ENCODE assay signal across 18 cellular contexts in the genomic region with DNA sequence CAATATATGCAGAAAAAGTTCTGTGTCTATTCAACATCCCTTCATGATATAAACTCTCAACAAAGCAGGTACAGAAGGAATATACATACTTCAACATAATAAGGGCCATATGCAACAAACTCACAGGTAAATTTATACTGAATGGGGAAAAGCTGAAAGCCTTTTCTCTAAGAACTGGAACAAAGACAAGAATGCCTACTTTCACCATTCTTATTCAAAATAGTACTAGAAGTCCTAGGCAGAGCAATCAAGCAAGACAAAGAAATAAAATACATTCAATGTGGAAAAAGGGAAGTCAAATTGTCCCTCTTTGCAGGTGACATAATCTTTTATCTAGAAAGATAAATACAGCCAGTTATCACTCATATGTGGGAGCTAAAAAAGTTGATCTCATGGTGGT.
A peak's percentile ranks its signal among the peaks of the same experiment; 100 is the strongest.
DNase-seq lines count a peak whose midpoint lies in the region; ATAC-seq and TF ChIP-seq lines count a peak whose summit lies in the region.
"Had no signal": no experiment of that assay in that cellular context is flagged by ENCODE, and none has a peak within 500 bp of the region (broad histone marks: within the 10 kb centered on the region; RNA-seq: fewer than 3 reads in every experiment).

No MANE protein-coding gene starts in this region.

- H3K4me3 ChIP-seq in HUES6 (ENCODE audit: low read depth, low read length) (0 out of 2 replicates have a peak overlapping the region, but pooled peaks have one; percentile 24), iPS-20b (ENCODE audit: low read length) (peak overlapping the region; percentile 35; the same call in 1 of the 2 replicates)
- H3K4me3 ChIP-seq: BLaER1, GM23248 had no signal

- H3K36me3 ChIP-seq in HUES6 (ENCODE audit: control insufficient read depth, insufficient read depth, low read length) (peaks cover 33% of the 10 kb centered on the region), iPS-20b (ENCODE audit: insufficient read depth, low read depth, low read length) (peaks cover 17% of the 10 kb centered on the region)

- peak overlapping the region; percentile 17 for H3K27ac Mint-ChIP-seq in activated T-cell treated with anti-CD3 and anti-CD28 coated beads, Interleukin-2, amount 50 U/mL, for 72 hours
- no peak overlapping the region for H3K27ac Mint-ChIP-seq in activated T-cell treated with anti-CD3 and anti-CD28 coated beads, Interleukin-2, amount 50 U/mL, for 24 hours
- H3K27ac Mint-ChIP-seq in WTC11 = peak overlapping the region; percentile 91
- H3K27ac Mint-ChIP-seq: B cell; CD8-positive, alpha-beta T cell had no signal

- no peaks in the 10 kb centered on the region for H3K27me3 Mint-ChIP-seq in activated T-cell treated with anti-CD3 and anti-CD28 coated beads, Interleukin-2, amount 50 U/mL, for 72 hours (ENCODE audit: low read depth)
- H3K27me3 Mint-ChIP-seq in activated T-cell treated with anti-CD3 and anti-CD28 coated beads, Interleukin-2, amount 50 U/mL, for 24 hours = no peaks in the 10 kb centered on the region
- H3K27me3 Mint-ChIP-seq in WTC11 (ENCODE audit: low read depth) = no peaks in the 10 kb centered on the region
- H3K27me3 Mint-ChIP-seq: B cell; CD4-positive, CD25-positive, alpha-beta regulatory T cell had no signal

- H3K9ac ChIP-seq in HUES6 (ENCODE audit: low read length) (no peak overlapping the region), iPS-20b (ENCODE audit: low read depth, low read length) (no peak overlapping the region)
- H3K9ac ChIP-seq: BLaER1, GM23248 had no signal

- ATAC-seq in activated T-cell treated with anti-CD3 and anti-CD28 coated beads, Interleukin-2, amount 50 U/mL, for 72 hours (replicated peaks in 1 of 2) = no peak
- ATAC-seq in WTC11 (peak; percentile 33), GM21360 (IDR thresholded peaks at IDR 0.05; ENCODE audit: unreplicated experiment) (no peak)
- ATAC-seq: CD8-positive, alpha-beta T cell had no signal

- DNase-seq in activated T-cell treated with anti-CD3 and anti-CD28 coated beads, Interleukin-2, amount 50 U/mL, for 72 hours = no peak
- DNase-seq in activated T-cell treated with anti-CD3 and anti-CD28 coated beads, Interleukin-2, amount 50 U/mL, for 24 hours = no peak
- no peak for DNase-seq in WTC11 (ENCODE audit: low spot score)
- no peak for DNase-seq in COLO668 (lab: John Stamatoyannopoulos, UW; ENCODE audit: unreplicated experiment)
- no peak for DNase-seq in superior temporal gyrus (ENCODE audit: extremely low spot score)
- DNase-seq: CD4-positive, CD25-positive, alpha-beta regulatory T cell; CD8-positive, alpha-beta T cell; DMS153; DND-41; GM23248; HCEC 1CT had no signal

- no peak for TF ChIP-seq CTCF in WTC11 (IDR thresholded peaks at IDR 0.05)

- H3K27ac ChIP-seq in HUES6 (ENCODE audit: low read depth, low read length) (peak overlapping the region; percentile 74), iPS-20b (ENCODE audit: low read length) (no peak overlapping the region)
- H3K27ac ChIP-seq: 22Rv1, BLaER1, C4-2B, GM23248 had no signal

- no peak overlapping the region for H3K4me3 Mint-ChIP-seq in activated T-cell treated with anti-CD3 and anti-CD28 coated beads, Interleukin-2, amount 50 U/mL, for 72 hours
- no peak overlapping the region for H3K4me3 Mint-ChIP-seq in activated T-cell treated with anti-CD3 and anti-CD28 coated beads, Interleukin-2, amount 50 U/mL, for 24 hours
- H3K4me3 Mint-ChIP-seq in WTC11 = peak overlapping the region; percentile 17; the same call in 1 of the 2 replicates
- H3K4me3 Mint-ChIP-seq: B cell; CD4-positive, CD25-positive, alpha-beta regulatory T cell; CD8-positive, alpha-beta T cell had no signal

- CTCF ChIA-PET in WTC11 (lab: Charles Lee) = interaction anchor here (0.9 to 1.4 kb wide), 3 partner anchors 9 to 432 kb away, joined by 3 to 8 read pairs (median 4); no protein-coding TSS in a partner anchor

- H3K9me3 ChIP-seq in HUES6 (ENCODE audit: control insufficient read depth, insufficient read depth, low read depth, low read length) (peaks cover 11% of the 10 kb centered on the region; the same call in 1 of the 2 replicates), iPS-20b (ENCODE audit: insufficient read depth, low read depth, low read length) (peaks cover 6% of the 10 kb centered on the region)

- H3K4me1 ChIP-seq in HUES6 (ENCODE audit: control insufficient read depth, insufficient read depth, low read length) (peaks cover 22% of the 10 kb centered on the region), iPS-20b (ENCODE audit: insufficient read depth, low read length) (peaks cover 29% of the 10 kb centered on the region)
- H3K4me1 ChIP-seq: BLaER1 had no signal

- POLR2A ChIA-PET in WTC11 (lab: Charles Lee) = no interaction called here

- H3K27me3 ChIP-seq in HUES6 (ENCODE audit: control insufficient read depth, insufficient read depth, low read length) = no peaks in the 10 kb centered on the region
- no peaks in the 10 kb centered on the region for H3K27me3 ChIP-seq in iPS-20b (ENCODE audit: insufficient read depth, low read length)
- H3K27me3 ChIP-seq: BLaER1 had no signal

- H3K4me1 Mint-ChIP-seq in activated T-cell treated with anti-CD3 and anti-CD28 coated beads, Interleukin-2, amount 50 U/mL, for 72 hours (ENCODE audit: low read depth) = no peaks in the 10 kb centered on the region
- no peaks in the 10 kb centered on the region for H3K4me1 Mint-ChIP-seq in activated T-cell treated with anti-CD3 and anti-CD28 coated beads, Interleukin-2, amount 50 U/mL, for 24 hours (ENCODE audit: low read depth)
- peaks cover 44% of the 10 kb centered on the region for H3K4me1 Mint-ChIP-seq in WTC11
- H3K4me1 Mint-ChIP-seq: B cell had no signal

- H3K36me3 Mint-ChIP-seq in activated T-cell treated with anti-CD3 and anti-CD28 coated beads, Interleukin-2, amount 50 U/mL, for 72 hours (ENCODE audit: insufficient read depth in 2 of 2) = peaks cover 48 to 60% of the 10 kb centered on the region in 2 donors
- peaks cover 84% of the 10 kb centered on the region for H3K36me3 Mint-ChIP-seq in activated T-cell treated with anti-CD3 and anti-CD28 coated beads, Interleukin-2, amount 50 U/mL, for 24 hours (ENCODE audit: low read depth)
- peaks cover 56% of the 10 kb centered on the region for H3K36me3 Mint-ChIP-seq in WTC11

- H3K9me3 Mint-ChIP-seq in activated T-cell treated with anti-CD3 and anti-CD28 coated beads, Interleukin-2, amount 50 U/mL, for 72 hours = peaks cover 5 to 16% of the 10 kb centered on the region in 2 donors
- H3K9me3 Mint-ChIP-seq in activated T-cell treated with anti-CD3 and anti-CD28 coated beads, Interleukin-2, amount 50 U/mL, for 24 hours = peaks cover 24% of the 10 kb centered on the region
- H3K9me3 Mint-ChIP-seq in WTC11 = peaks cover 40% of the 10 kb centered on the region

TF ChIP-seq in WTC11, 78 proteins besides CTCF, POLR2A, EP300 and RAD21 (continues in another document):
- TF ChIP-seq ZNF317 (CRISPR knock-in tag; IDR thresholded peaks at IDR 0.05; ENCODE audit: borderline replicate concordance, low read depth) (no peak), NFE2L1 (CRISPR knock-in tag; IDR thresholded peaks at IDR 0.05) (no peak), FOXJ3 (CRISPR knock-in tag; IDR thresholded peaks at IDR 0.05; ENCODE audit: borderline replicate concordance) (no peak), ATF6 (CRISPR knock-in tag; IDR thresholded peaks at IDR 0.05) (no peak), NR1H2 (CRISPR knock-in tag; IDR thresholded peaks at IDR 0.05) (no peak), IRF1 (CRISPR knock-in tag; IDR thresholded peaks at IDR 0.05) (no peak), PRRX2 (CRISPR knock-in tag; IDR thresholded peaks at IDR 0.05) (no peak), NR3C1 (CRISPR knock-in tag; conservative IDR thresholded peaks at IDR 0.05; ENCODE audit: low read depth) (no peak), ZNF138 (CRISPR knock-in tag; conservative IDR thresholded peaks at IDR 0.05) (no peak), ETV6 (CRISPR knock-in tag; IDR thresholded peaks at IDR 0.05) (no peak), ZNF416 (CRISPR knock-in tag; IDR thresholded peaks at IDR 0.05) (no peak)
- TF ChIP-seq, protein P1, sequence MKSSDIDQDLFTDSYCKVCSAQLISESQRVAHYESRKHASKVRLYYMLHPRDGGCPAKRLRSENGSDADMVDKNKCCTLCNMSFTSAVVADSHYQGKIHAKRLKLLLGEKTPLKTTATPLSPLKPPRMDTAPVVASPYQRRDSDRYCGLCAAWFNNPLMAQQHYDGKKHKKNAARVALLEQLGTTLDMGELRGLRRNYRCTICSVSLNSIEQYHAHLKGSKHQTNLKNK (CRISPR knock-in tag; IDR thresholded peaks at IDR 0.05) = no peak
- TF ChIP-seq, protein P2, sequence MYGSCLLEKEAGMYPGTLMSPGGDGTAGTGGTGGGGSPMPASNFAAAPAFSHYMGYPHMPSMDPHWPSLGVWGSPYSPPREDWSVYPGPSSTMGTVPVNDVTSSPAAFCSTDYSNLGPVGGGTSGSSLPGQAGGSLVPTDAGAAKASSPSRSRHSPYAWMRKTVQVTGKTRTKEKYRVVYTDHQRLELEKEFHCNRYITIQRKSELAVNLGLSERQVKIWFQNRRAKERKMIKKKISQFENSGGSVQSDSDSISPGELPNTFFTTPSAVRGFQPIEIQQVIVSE (CRISPR knock-in tag; IDR thresholded peaks at IDR 0.05; ENCODE audit: borderline replicate concordance) = no peak
